Comparison of ENCODE assay signal across 18 cellular contexts in genomic region chr3:13505147-13506130, GRCh38. TPM values are rescaled to one million over a fixed set of nuclear protein-coding genes. Genes with fewer than 3 reads are reported as not detected.
"Had no signal": no experiment of that assay in that cellular context is flagged by ENCODE, and none has a peak within 500 bp of the region (broad histone marks: within the 10 kb centered on the region; RNA-seq: fewer than 3 reads in every experiment).

No MANE protein-coding gene starts in this region.

- H3K27me3 ChIP-seq: colonic mucosa, gastrocnemius medialis, left lung, suprapubic skin had no signal

- H3K4me3 ChIP-seq: colonic mucosa, gastrocnemius medialis, left lung, suprapubic skin had no signal

- H3K27me3 Mint-ChIP-seq: activated CD4-positive, alpha-beta memory T cell treated with anti-CD3 and anti-CD28 coated beads for 36 hours; activated CD4-positive, alpha-beta T cell treated with anti-CD3 and anti-CD28 coated beads for 36 hours; activated CD8-positive, alpha-beta memory T cell treated with anti-CD3 and anti-CD28 coated beads, Interleukin-2, amount 10 ng/mL, durations not matched to agents 7 days and 5 days; brain; naive thymus-derived CD8-positive, alpha-beta T cell; progenitor cell of endocrine pancreas; stimulated activated naive CD8-positive, alpha-beta T cell treated with anti-CD3 and anti-CD28 coated beads, Interleukin-15, Interleukin-2, amounts not matched to agents 100 ng/mL and 50 ng/mL, for 24 hours; T-cell had no signal

- H3K27ac Mint-ChIP-seq: activated CD4-positive, alpha-beta memory T cell treated with anti-CD3 and anti-CD28 coated beads for 36 hours; activated CD4-positive, alpha-beta T cell treated with anti-CD3 and anti-CD28 coated beads for 36 hours; activated CD8-positive, alpha-beta memory T cell treated with anti-CD3 and anti-CD28 coated beads, Interleukin-2, amount 10 ng/mL, durations not matched to agents 7 days and 5 days; activated naive CD4-positive, alpha-beta T cell treated with anti-CD3 and anti-CD28 coated beads for 36 hours; naive thymus-derived CD8-positive, alpha-beta T cell; progenitor cell of endocrine pancreas; stimulated activated naive CD8-positive, alpha-beta T cell treated with anti-CD3 and anti-CD28 coated beads, Interleukin-15, Interleukin-2, amounts not matched to agents 100 ng/mL and 50 ng/mL, for 24 hours; T-cell; WTC11 had no signal

- H3K4me1 Mint-ChIP-seq: activated CD4-positive, alpha-beta T cell treated with anti-CD3 and anti-CD28 coated beads for 36 hours; activated CD8-positive, alpha-beta memory T cell treated with anti-CD3 and anti-CD28 coated beads, Interleukin-2, amount 10 ng/mL, durations not matched to agents 7 days and 5 days; naive thymus-derived CD8-positive, alpha-beta T cell; T-cell had no signal

- H3K9me3 Mint-ChIP-seq: activated CD4-positive, alpha-beta memory T cell treated with anti-CD3 and anti-CD28 coated beads for 36 hours; activated naive CD4-positive, alpha-beta T cell treated with anti-CD3 and anti-CD28 coated beads for 36 hours; naive thymus-derived CD8-positive, alpha-beta T cell; stimulated activated naive CD8-positive, alpha-beta T cell treated with anti-CD3 and anti-CD28 coated beads, Interleukin-15, Interleukin-2, amounts not matched to agents 100 ng/mL and 50 ng/mL, for 24 hours; T-cell; WTC11 had no signal

- H3K9me3 ChIP-seq: colonic mucosa, gastrocnemius medialis, left lung, SK-N-SH, suprapubic skin had no signal

- H3K36me3 Mint-ChIP-seq: activated CD4-positive, alpha-beta memory T cell treated with anti-CD3 and anti-CD28 coated beads for 36 hours; activated CD8-positive, alpha-beta memory T cell treated with anti-CD3 and anti-CD28 coated beads, Interleukin-2, amount 10 ng/mL, durations not matched to agents 7 days and 5 days; WTC11 had no signal

- DNase-seq: activated CD4-positive, alpha-beta memory T cell treated with anti-CD3 and anti-CD28 coated beads for 36 hours; activated CD4-positive, alpha-beta T cell treated with anti-CD3 and anti-CD28 coated beads for 36 hours; activated CD8-positive, alpha-beta memory T cell treated with anti-CD3 and anti-CD28 coated beads, Interleukin-2, amount 10 ng/mL, durations not matched to agents 7 days and 5 days; activated naive CD4-positive, alpha-beta T cell treated with anti-CD3 and anti-CD28 coated beads for 36 hours; central memory CD4-positive, alpha-beta T cell; colonic mucosa; gastrocnemius medialis; head of caudate nucleus; left lung; nucleus accumbens; SK-N-SH; T-cell had no signal

- H3K36me3 ChIP-seq: colonic mucosa, gastrocnemius medialis had no signal

- H3K4me3 Mint-ChIP-seq: activated CD4-positive, alpha-beta memory T cell treated with anti-CD3 and anti-CD28 coated beads for 36 hours; activated CD4-positive, alpha-beta T cell treated with anti-CD3 and anti-CD28 coated beads for 36 hours; activated CD8-positive, alpha-beta memory T cell treated with anti-CD3 and anti-CD28 coated beads, Interleukin-2, amount 10 ng/mL, durations not matched to agents 7 days and 5 days; activated naive CD4-positive, alpha-beta T cell treated with anti-CD3 and anti-CD28 coated beads for 36 hours; brain; naive thymus-derived CD8-positive, alpha-beta T cell; stimulated activated naive CD8-positive, alpha-beta T cell treated with anti-CD3 and anti-CD28 coated beads, Interleukin-15, Interleukin-2, amounts not matched to agents 100 ng/mL and 50 ng/mL, for 24 hours; T-cell; WTC11 had no signal

- H3K27ac ChIP-seq: colonic mucosa, gastrocnemius medialis, left lung, suprapubic skin had no signal

- ATAC-seq: activated CD4-positive, alpha-beta T cell treated with anti-CD3 and anti-CD28 coated beads for 36 hours; activated CD8-positive, alpha-beta memory T cell treated with anti-CD3 and anti-CD28 coated beads, Interleukin-2, amount 10 ng/mL, durations not matched to agents 7 days and 5 days; gastrocnemius medialis; left lung; naive thymus-derived CD8-positive, alpha-beta T cell; T-cell; WTC11 had no signal

- H3K4me1 ChIP-seq: colonic mucosa, left lung had no signal

RNA-seq across cellular contexts. Expression of gene FBLN2, which starts 43.5 kb away (rescaled TPM):
- total RNA-seq: activated CD4-positive, alpha-beta memory T cell treated with anti-CD3 and anti-CD28 coated beads for 36 hours; activated naive CD4-positive, alpha-beta T cell treated with anti-CD3 and anti-CD28 coated beads for 36 hours had no signal
